In the genomic region with DNA sequence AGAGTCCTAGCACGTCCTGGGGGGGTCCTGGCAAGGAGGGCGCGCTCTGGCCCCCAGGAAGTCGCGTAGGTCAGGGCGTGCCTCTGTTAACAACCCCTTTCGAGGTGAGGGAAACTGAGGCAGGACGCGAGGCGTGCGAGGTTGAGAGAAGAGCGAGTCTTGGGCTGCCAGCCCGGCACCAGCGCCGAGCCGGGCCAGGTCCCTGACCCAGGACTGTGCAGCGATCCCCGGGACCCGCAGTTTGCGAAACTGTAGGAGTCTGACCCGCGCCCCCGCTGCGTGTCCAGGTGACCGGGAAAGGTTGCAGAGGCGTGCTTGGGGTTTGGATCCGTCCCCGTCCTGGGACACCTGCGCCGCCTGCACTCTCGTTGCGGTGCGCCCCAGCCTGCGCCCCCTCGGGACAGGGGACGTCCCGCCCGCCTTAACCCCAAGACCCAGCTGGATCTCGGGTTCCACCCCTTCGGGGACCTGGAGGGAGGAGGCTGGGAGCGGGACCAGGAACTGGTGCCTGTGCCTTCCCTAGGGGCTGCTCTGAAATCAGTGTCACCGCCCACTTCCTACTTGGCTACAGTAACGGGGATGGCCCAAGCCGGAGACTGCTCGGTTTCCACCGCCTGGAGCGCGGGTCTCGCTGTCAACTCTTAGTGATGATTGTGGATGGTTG, we compare ENCODE assay signal across 8 cellular contexts. TPM values are rescaled to one million over a fixed set of nuclear protein-coding genes. Genes with fewer than 3 reads are reported as not detected.
DNase-seq lines count a peak whose midpoint lies in the region; ATAC-seq and TF ChIP-seq lines count a peak whose summit lies in the region.

No MANE protein-coding gene starts in this region.

- H3K4me3 ChIP-seq in esophagus (ENCODE audit: low read depth in 1 of 2, low read length in 2 of 2) (peak overlapping the region; percentile 69 to 70), mononuclear cell (ENCODE audit: low read length) (peak overlapping the region; percentile 83), thymus (ENCODE audit: low read length) (peak overlapping the region; percentile 80)

- H3K4me1 Mint-ChIP-seq in activated CD8-positive, alpha-beta T cell treated with anti-CD3 and anti-CD28 coated beads for 36 hours (ENCODE audit: low read depth): peaks cover 28% of the 10 kb centered on the region

- H3K27me3 ChIP-seq in esophagus (ENCODE audit: control insufficient read depth in 1 of 2, insufficient read depth in 2 of 2, low read length in 2 of 2): no peaks in the 10 kb centered on the region
- no peaks in the 10 kb centered on the region for H3K27me3 ChIP-seq in mononuclear cell (ENCODE audit: insufficient read depth, low read length)
- H3K27me3 ChIP-seq in thymus (ENCODE audit: control insufficient read depth, insufficient read depth): no peaks in the 10 kb centered on the region

- peak overlapping the region; percentile 21 for H3K27ac Mint-ChIP-seq in activated CD8-positive, alpha-beta T cell treated with anti-CD3 and anti-CD28 coated beads for 36 hours

- 0 to 1% methylated on average over 45 to 49 of the region's 49 CpGs for WGBS in esophagus, 2 donors
- under 1% methylated on average over 49 of the region's 49 CpGs for WGBS in thymus

- H3K27me3 Mint-ChIP-seq in activated CD8-positive, alpha-beta T cell treated with anti-CD3 and anti-CD28 coated beads for 36 hours: no peaks in the 10 kb centered on the region

- in situ Hi-C loops in GM13977 (cut with MboI; ENCODE audit: low pct_unique_long_range_greater_than_20kb, low sequenced_read_pairs, unreplicated experiment): no loop called here

- peak overlapping the region; percentile 80 to 81 for H3K27ac ChIP-seq in esophagus (ENCODE audit: low read depth in 2 of 2, low read length in 1 of 2)
- H3K27ac ChIP-seq in thymus (ENCODE audit: low read depth): peak overlapping the region; percentile 91

- POLR2A ChIA-PET in activated CD8-positive, alpha-beta T cell treated with anti-CD3 and anti-CD28 coated beads for 36 hours (lab: Charles Lee): no interaction called here

- intact Hi-C loops in activated CD8-positive, alpha-beta T cell treated with anti-CD3 and anti-CD28 coated beads for 36 hours (cut with micrococcal nuclease): no loop called here

- no peak for TF ChIP-seq CTCF in GM10266 (IDR thresholded peaks at IDR 0.05; ENCODE audit: control insufficient read depth, insufficient read depth, low read depth, missing control alignments)
- no peak for TF ChIP-seq CTCF in activated CD8-positive, alpha-beta T cell treated with anti-CD3 and anti-CD28 coated beads for 36 hours (IDR thresholded peaks at IDR 0.05)
- TF ChIP-seq CTCF in GM13977 (IDR thresholded peaks at IDR 0.05; ENCODE audit: extremely low read depth, insufficient read depth, missing control alignments): no peak

- no peaks in the 10 kb centered on the region for H3K36me3 ChIP-seq in esophagus (ENCODE audit: control insufficient read depth in 2 of 2, insufficient read depth in 2 of 2, low read length in 1 of 2)
- no peaks in the 10 kb centered on the region for H3K36me3 ChIP-seq in thymus (ENCODE audit: control insufficient read depth, insufficient read depth)

- CTCF ChIA-PET in activated CD8-positive, alpha-beta T cell treated with anti-CD3 and anti-CD28 coated beads for 36 hours (lab: Charles Lee): interaction anchor here (1.6 kb wide), 1 partner anchor 13 kb away, joined by 3 read pairs; no protein-coding TSS in a partner anchor

- peak overlapping the region; percentile 74 for H3K4me3 Mint-ChIP-seq in activated CD8-positive, alpha-beta T cell treated with anti-CD3 and anti-CD28 coated beads for 36 hours

- DNase-seq in GM10266 (ENCODE audit: extremely low spot score) (peak; percentile 66), NCI-H345 treated with DMSO at 0.1 percent for 48 hours (lab: John Stamatoyannopoulos, UW; ENCODE audit: unreplicated experiment) (peak; percentile 47), GM13977 (ENCODE audit: low spot score) (no peak)
- peak; percentile 67 for DNase-seq in activated CD8-positive, alpha-beta T cell treated with anti-CD3 and anti-CD28 coated beads for 36 hours

- H3K4me1 ChIP-seq in esophagus (ENCODE audit: control insufficient read depth in 2 of 2, insufficient read depth in 2 of 2, low read length in 1 of 2) (peaks cover 0 to 9% of the 10 kb centered on the region in 2 donors), mononuclear cell (ENCODE audit: insufficient read depth, low read length) (peaks cover 36% of the 10 kb centered on the region), thymus (ENCODE audit: control insufficient read depth, insufficient read depth, low read length) (peaks cover 8% of the 10 kb centered on the region)

- H3K36me3 Mint-ChIP-seq in activated CD8-positive, alpha-beta T cell treated with anti-CD3 and anti-CD28 coated beads for 36 hours (ENCODE audit: low read depth): no peaks in the 10 kb centered on the region

- H3K9me3 ChIP-seq in esophagus (ENCODE audit: control insufficient read depth in 2 of 2, insufficient read depth in 1 of 2, low read depth in 1 of 2, low read length in 1 of 2) (no peaks in the 10 kb centered on the region), mononuclear cell (ENCODE audit: low read depth, low read length) (no peaks in the 10 kb centered on the region), thymus (ENCODE audit: control insufficient read depth) (no peaks in the 10 kb centered on the region)

- H3K9me3 Mint-ChIP-seq in activated CD8-positive, alpha-beta T cell treated with anti-CD3 and anti-CD28 coated beads for 36 hours: no peaks in the 10 kb centered on the region

- ATAC-seq in HG02610 (IDR thresholded peaks at IDR 0.05; ENCODE audit: unreplicated experiment): peak; percentile 58
- peak; percentile 51 for ATAC-seq in activated CD8-positive, alpha-beta T cell treated with anti-CD3 and anti-CD28 coated beads for 36 hours

RNA-seq across cellular contexts. Expression of gene DISC1, which starts 0.5 kb away (rescaled TPM):
- 1 to 10 TPM; 3.5 to 5.0 TPM for total RNA-seq in activated CD8-positive, alpha-beta T cell treated with anti-CD3 and anti-CD28 coated beads for 36 hours
- polyA plus RNA-seq in esophagus (under 1 TPM; 0.41 to 0.79 TPM), thymus (4.4 TPM)
- total RNA-seq in mononuclear cell: 17.2 TPM
